1 cellular context compared by ENCODE assay signal in genomic region chr17:6161456-6161855, GRCh38.
TF ChIP-seq lines count a peak whose summit lies in the region.

No MANE protein-coding gene starts in this region.

TF ChIP-seq in GM23338, 12 proteins besides CTCF, POLR2A, EP300 and RAD21:
- TF ChIP-seq, protein P1, sequence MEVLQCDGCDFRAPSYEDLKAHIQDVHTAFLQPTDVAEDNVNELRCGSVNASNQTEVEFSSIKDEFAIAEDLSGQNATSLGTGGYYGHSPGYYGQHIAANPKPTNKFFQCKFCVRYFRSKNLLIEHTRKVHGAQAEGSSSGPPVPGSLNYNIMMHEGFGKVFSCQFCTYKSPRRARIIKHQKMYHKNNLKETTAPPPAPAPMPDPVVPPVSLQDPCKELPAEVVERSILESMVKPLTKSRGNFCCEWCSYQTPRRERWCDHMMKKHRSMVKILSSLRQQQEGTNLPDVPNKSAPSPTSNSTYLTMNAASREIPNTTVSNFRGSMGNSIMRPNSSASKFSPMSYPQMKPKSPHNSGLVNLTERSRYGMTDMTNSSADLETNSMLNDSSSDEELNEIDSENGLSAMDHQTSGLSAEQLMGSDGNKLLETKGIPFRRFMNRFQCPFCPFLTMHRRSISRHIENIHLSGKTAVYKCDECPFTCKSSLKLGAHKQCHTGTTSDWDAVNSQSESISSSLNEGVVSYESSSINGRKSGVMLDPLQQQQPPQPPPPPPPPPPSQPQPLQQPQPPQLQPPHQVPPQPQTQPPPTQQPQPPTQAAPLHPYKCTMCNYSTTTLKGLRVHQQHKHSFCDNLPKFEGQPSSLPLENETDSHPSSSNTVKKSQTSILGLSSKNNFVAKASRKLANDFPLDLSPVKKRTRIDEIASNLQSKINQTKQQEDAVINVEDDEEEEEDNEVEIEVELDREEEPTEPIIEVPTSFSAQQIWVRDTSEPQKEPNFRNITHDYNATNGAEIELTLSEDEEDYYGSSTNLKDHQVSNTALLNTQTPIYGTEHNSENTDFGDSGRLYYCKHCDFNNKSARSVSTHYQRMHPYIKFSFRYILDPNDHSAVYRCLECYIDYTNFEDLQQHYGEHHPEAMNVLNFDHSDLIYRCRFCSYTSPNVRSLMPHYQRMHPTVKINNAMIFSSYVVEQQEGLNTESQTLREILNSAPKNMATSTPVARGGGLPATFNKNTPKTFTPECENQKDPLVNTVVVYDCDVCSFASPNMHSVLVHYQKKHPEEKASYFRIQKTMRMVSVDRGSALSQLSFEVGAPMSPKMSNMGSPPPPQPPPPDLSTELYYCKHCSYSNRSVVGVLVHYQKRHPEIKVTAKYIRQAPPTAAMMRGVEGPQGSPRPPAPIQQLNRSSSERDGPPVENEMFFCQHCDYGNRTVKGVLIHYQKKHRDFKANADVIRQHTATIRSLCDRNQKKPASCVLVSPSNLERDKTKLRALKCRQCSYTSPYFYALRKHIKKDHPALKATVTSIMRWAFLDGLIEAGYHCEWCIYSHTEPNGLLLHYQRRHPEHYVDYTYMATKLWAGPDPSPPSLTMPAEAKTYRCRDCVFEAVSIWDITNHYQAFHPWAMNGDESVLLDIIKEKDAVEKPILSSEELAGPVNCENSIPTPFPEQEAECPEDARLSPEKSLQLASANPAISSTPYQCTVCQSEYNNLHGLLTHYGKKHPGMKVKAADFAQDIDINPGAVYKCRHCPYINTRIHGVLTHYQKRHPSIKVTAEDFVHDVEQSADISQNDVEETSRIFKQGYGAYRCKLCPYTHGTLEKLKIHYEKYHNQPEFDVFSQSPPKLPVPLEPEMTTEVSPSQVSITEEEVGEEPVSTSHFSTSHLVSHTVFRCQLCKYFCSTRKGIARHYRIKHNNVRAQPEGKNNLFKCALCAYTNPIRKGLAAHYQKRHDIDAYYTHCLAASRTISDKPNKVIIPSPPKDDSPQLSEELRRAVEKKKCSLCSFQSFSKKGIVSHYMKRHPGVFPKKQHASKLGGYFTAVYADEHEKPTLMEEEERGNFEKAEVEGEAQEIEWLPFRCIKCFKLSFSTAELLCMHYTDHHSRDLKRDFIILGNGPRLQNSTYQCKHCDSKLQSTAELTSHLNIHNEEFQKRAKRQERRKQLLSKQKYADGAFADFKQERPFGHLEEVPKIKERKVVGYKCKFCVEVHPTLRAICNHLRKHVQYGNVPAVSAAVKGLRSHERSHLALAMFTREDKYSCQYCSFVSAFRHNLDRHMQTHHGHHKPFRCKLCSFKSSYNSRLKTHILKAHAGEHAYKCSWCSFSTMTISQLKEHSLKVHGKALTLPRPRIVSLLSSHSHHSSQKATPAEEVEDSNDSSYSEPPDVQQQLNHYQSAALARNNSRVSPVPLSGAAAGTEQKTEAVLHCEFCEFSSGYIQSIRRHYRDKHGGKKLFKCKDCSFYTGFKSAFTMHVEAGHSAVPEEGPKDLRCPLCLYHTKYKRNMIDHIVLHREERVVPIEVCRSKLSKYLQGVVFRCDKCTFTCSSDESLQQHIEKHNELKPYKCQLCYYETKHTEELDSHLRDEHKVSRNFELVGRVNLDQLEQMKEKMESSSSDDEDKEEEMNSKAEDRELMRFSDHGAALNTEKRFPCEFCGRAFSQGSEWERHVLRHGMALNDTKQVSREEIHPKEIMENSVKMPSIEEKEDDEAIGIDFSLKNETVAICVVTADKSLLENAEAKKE (CRISPR knock-in tag; IDR thresholded peaks at IDR 0.05) = no peak
- no peak for TF ChIP-seq CREB1 (CRISPR knock-in tag; IDR thresholded peaks at IDR 0.05; ENCODE audit: low read depth)
- TF ChIP-seq JUNB (IDR thresholded peaks at IDR 0.05; ENCODE audit: unreplicated experiment) = no peak
- TF ChIP-seq STAT1 (IDR thresholded peaks at IDR 0.05; ENCODE audit: unreplicated experiment) = no peak
- TF ChIP-seq POLR2AphosphoS5 (IDR thresholded peaks at IDR 0.05; ENCODE audit: low read depth) = no peak
- no peak for TF ChIP-seq EZH2 (IDR thresholded peaks at IDR 0.05; ENCODE audit: low read depth, unreplicated experiment)
- no peak for TF ChIP-seq REST (IDR thresholded peaks at IDR 0.05; ENCODE audit: unreplicated experiment)
- TF ChIP-seq EZH2phosphoT487 (IDR thresholded peaks at IDR 0.05; ENCODE audit: unreplicated experiment) = no peak
- no peak for TF ChIP-seq NANOG (IDR thresholded peaks at IDR 0.05; ENCODE audit: borderline replicate concordance)
- TF ChIP-seq, protein P2, sequence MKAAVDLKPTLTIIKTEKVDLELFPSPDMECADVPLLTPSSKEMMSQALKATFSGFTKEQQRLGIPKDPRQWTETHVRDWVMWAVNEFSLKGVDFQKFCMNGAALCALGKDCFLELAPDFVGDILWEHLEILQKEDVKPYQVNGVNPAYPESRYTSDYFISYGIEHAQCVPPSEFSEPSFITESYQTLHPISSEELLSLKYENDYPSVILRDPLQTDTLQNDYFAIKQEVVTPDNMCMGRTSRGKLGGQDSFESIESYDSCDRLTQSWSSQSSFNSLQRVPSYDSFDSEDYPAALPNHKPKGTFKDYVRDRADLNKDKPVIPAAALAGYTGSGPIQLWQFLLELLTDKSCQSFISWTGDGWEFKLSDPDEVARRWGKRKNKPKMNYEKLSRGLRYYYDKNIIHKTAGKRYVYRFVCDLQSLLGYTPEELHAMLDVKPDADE (IDR thresholded peaks at IDR 0.05) = no peak
- no peak for TF ChIP-seq ZNF331 (CRISPR knock-in tag; IDR thresholded peaks at IDR 0.05; ENCODE audit: low read depth)
- TF ChIP-seq ZNF114 (CRISPR knock-in tag; IDR thresholded peaks at IDR 0.05) = no peak
